Comparison of ENCODE assay signal across 9 cellular contexts in genomic region chr21:14686466-14687276, GRCh38.
DNase-seq lines count a peak whose midpoint lies in the region; ATAC-seq and TF ChIP-seq lines count a peak whose summit lies in the region.
"Had no signal": no experiment of that assay in that cellular context is flagged by ENCODE, and none has a peak within 500 bp of the region (broad histone marks: within the 10 kb centered on the region; RNA-seq: fewer than 3 reads in every experiment).

No MANE protein-coding gene starts in this region.

- no peaks in the 10 kb centered on the region for H3K27me3 ChIP-seq in Peyer's patch
- no peaks in the 10 kb centered on the region for H3K27me3 ChIP-seq in upper lobe of right lung
- no peaks in the 10 kb centered on the region for H3K27me3 ChIP-seq in heart left ventricle

- H3K36me3 Mint-ChIP-seq in activated naive CD4-positive, alpha-beta T cell treated with anti-CD3 and anti-CD28 coated beads, Interleukin-2, amount 50 U/mL, for 24 hours = peaks cover 3% of the 10 kb centered on the region

- intact Hi-C loops in upper lobe of right lung (cut with DNase I) (no loop called here), heart left ventricle (cut with DNase I) (no loop called here)

- peak; percentile 40 for ATAC-seq in HG02973 (IDR thresholded peaks at IDR 0.05; ENCODE audit: unreplicated experiment)
- ATAC-seq in upper lobe of right lung = peak; percentile 49
- no peak for ATAC-seq in heart left ventricle

- no peak for DNase-seq in activated naive CD4-positive, alpha-beta T cell treated with anti-CD3 and anti-CD28 coated beads, Interleukin-2, amount 50 U/mL, for 16 hours
- DNase-seq in Peyer's patch (peak in 2 of 3 donors; percentile 35 to 56), upper lobe of right lung (no peak), NCI-H2171 treated with DMSO at 0.1 percent for 48 hours (lab: John Stamatoyannopoulos, UW) (no peak), heart left ventricle (no peak), NCI-H2081 treated with DMSO at 0.1 percent for 48 hours (lab: John Stamatoyannopoulos, UW) (no peak)
- DNase-seq: mesenchymal stem cell had no signal

- peaks cover 16% of the 10 kb centered on the region for H3K9me3 Mint-ChIP-seq in activated naive CD4-positive, alpha-beta T cell treated with anti-CD3 and anti-CD28 coated beads, Interleukin-2, amount 50 U/mL, for 24 hours

- no peak for TF ChIP-seq POLR2A in Peyer's patch (IDR thresholded peaks at IDR 0.05)
- TF ChIP-seq POLR2A in heart left ventricle (IDR thresholded peaks at IDR 0.05) = no peak

- H3K4me3 ChIP-seq in Peyer's patch = no peak overlapping the region
- H3K4me3 ChIP-seq in upper lobe of right lung = no peak overlapping the region
- no peak overlapping the region for H3K4me3 ChIP-seq in heart left ventricle

- H3K9me3 ChIP-seq in Peyer's patch (no peaks in the 10 kb centered on the region), upper lobe of right lung (no peaks in the 10 kb centered on the region), heart left ventricle (no peaks in the 10 kb centered on the region)

- WGBS in heart left ventricle, 4 donors = 66 to 78% (median 74%) methylated on average over 8 of the region's 8 CpGs

- peak overlapping the region; percentile 13 for H3K4me3 Mint-ChIP-seq in activated naive CD4-positive, alpha-beta T cell treated with anti-CD3 and anti-CD28 coated beads, Interleukin-2, amount 50 U/mL, for 24 hours

- TF ChIP-seq CTCF in Peyer's patch (IDR thresholded peaks at IDR 0.05) (no peak), upper lobe of right lung (IDR thresholded peaks at IDR 0.05) (no peak), heart left ventricle (IDR thresholded peaks at IDR 0.05) (no peak)

- H3K36me3 ChIP-seq in Peyer's patch (no peaks in the 10 kb centered on the region), upper lobe of right lung (no peaks in the 10 kb centered on the region), heart left ventricle (no peaks in the 10 kb centered on the region)

- H3K27me3 Mint-ChIP-seq in activated naive CD4-positive, alpha-beta T cell treated with anti-CD3 and anti-CD28 coated beads, Interleukin-2, amount 50 U/mL, for 24 hours = no peaks in the 10 kb centered on the region

- H3K27ac Mint-ChIP-seq in activated naive CD4-positive, alpha-beta T cell treated with anti-CD3 and anti-CD28 coated beads, Interleukin-2, amount 50 U/mL, for 24 hours = peak overlapping the region; percentile 47

- H3K27ac ChIP-seq in Peyer's patch (peak overlapping the region; percentile 30 to 71 (median 51)), upper lobe of right lung (peak overlapping the region; percentile 34), heart left ventricle (peak overlapping the region in 1 of 12 donors; percentile 88)

- H3K4me1 ChIP-seq in Peyer's patch = peaks cover 0 to 12% (median 0%) of the 10 kb centered on the region in 4 donors
- H3K4me1 ChIP-seq in upper lobe of right lung = peaks cover 6% of the 10 kb centered on the region
- H3K4me1 ChIP-seq in heart left ventricle = peaks cover 0 to 61% (median 0%) of the 10 kb centered on the region in 12 donors

- peaks cover 76% of the 10 kb centered on the region for H3K4me1 Mint-ChIP-seq in activated naive CD4-positive, alpha-beta T cell treated with anti-CD3 and anti-CD28 coated beads, Interleukin-2, amount 50 U/mL, for 24 hours

Comparison
In these comparisons a context has a peak if more than half of its experiments do, and no peak if none do; other contexts are left out.
1. DNase-seq: peak in Peyer's patch (2 of 3); none in activated naive CD4-positive, alpha-beta T cell treated with anti-CD3 and anti-CD28 coated beads, Interleukin-2, amount 50 U/mL, for 16 hours (single experiment), upper lobe of right lung (single experiment), NCI-H2171 treated with DMSO at 0.1 percent for 48 hours (single experiment), heart left ventricle (0 of 5) and NCI-H2081 treated with DMSO at 0.1 percent for 48 hours (single experiment).
2. ATAC-seq: peak in HG02973 (single experiment) and upper lobe of right lung (single experiment); none in heart left ventricle (0 of 4).